Comparison of ENCODE assay signal across 18 cellular contexts in genomic region chr10:130924138-130924819, GRCh38.
DNase-seq lines count a peak whose midpoint lies in the region; ATAC-seq, FAIRE-seq and TF ChIP-seq lines count a peak whose summit lies in the region.
"Had no signal": no experiment of that assay in that cellular context is flagged by ENCODE, and none has a peak within 500 bp of the region (broad histone marks: within the 10 kb centered on the region; RNA-seq: fewer than 3 reads in every experiment).

No MANE protein-coding gene starts in this region.

- WGBS in mesenchymal stem cell: 49% methylated on average over 17 of the region's 17 CpGs

- H3K4me2 ChIP-seq in mesenchymal stem cell (ENCODE audit: low read length, poor library complexity, severe bottlenecking): no peak overlapping the region

- H2BK120ac ChIP-seq in mesenchymal stem cell (ENCODE audit: low read depth, low read length): no peak overlapping the region

- H3K79me1 ChIP-seq in mesenchymal stem cell (replicated peaks; ENCODE audit: low read length, poor library complexity, severe bottlenecking): no peaks in the 10 kb centered on the region

- no peak overlapping the region for H2BK15ac ChIP-seq in mesenchymal stem cell (ENCODE audit: low read depth, poor library complexity, severe bottlenecking)

- H3K9me3 ChIP-seq in right atrium auricular region (no peaks in the 10 kb centered on the region), mesenchymal stem cell (ENCODE audit: control insufficient read depth, low read length) (peaks cover 3% of the 10 kb centered on the region)
- H3K9me3 ChIP-seq: uterus had no signal

- H2BK5ac ChIP-seq in mesenchymal stem cell (ENCODE audit: low read depth, low read length, poor library complexity, severe bottlenecking): no peak overlapping the region

- no peaks in the 10 kb centered on the region for H3K36me3 ChIP-seq in right atrium auricular region
- no peaks in the 10 kb centered on the region for H3K36me3 ChIP-seq in mesenchymal stem cell (ENCODE audit: control insufficient read depth in 1 of 2, insufficient read depth in 2 of 2, low read depth in 1 of 2, low read length in 2 of 2)
- H3K36me3 ChIP-seq: uterus had no signal

- H3K9ac ChIP-seq in mesenchymal stem cell (ENCODE audit: low read length): no peak overlapping the region

- H3K4me3 ChIP-seq in right atrium auricular region: no peak overlapping the region
- H3K4me3 ChIP-seq in mesenchymal stem cell (ENCODE audit: insufficient read depth in 1 of 2, low read depth in 1 of 2, low read length in 2 of 2): no peak overlapping the region
- H3K4me3 ChIP-seq: uterus had no signal

- H3K4ac ChIP-seq in mesenchymal stem cell (ENCODE audit: low read depth in 1 of 2, low read length in 2 of 2): no peak overlapping the region

- TF ChIP-seq CTCF in right atrium auricular region (IDR thresholded peaks at IDR 0.05): no peak
- no peak for TF ChIP-seq CTCF in RWPE1 (conservative IDR thresholded peaks at IDR 0.05; ENCODE audit: low read depth)

- H3K27me3 ChIP-seq in right atrium auricular region: no peaks in the 10 kb centered on the region
- H3K27me3 ChIP-seq in mesenchymal stem cell (ENCODE audit: control insufficient read depth in 1 of 2, insufficient read depth in 1 of 2, low read length in 2 of 2): no peaks in the 10 kb centered on the region
- H3K27me3 ChIP-seq: uterus had no signal

- no peak overlapping the region for H2AK5ac ChIP-seq in mesenchymal stem cell (ENCODE audit: low read length, severe bottlenecking)

- no peak overlapping the region for H3K23ac ChIP-seq in mesenchymal stem cell (ENCODE audit: low read length in 2 of 2)

- CTCF ChIA-PET in RWPE1 (lab: Yijun Ruan, JAX): no interaction called here

- H3K18ac ChIP-seq in mesenchymal stem cell (ENCODE audit: low read depth in 1 of 2, low read length in 2 of 2): no peak overlapping the region

- POLR2A ChIA-PET in RWPE1 (lab: Yijun Ruan, JAX; ENCODE audit: low non-redundant PET): no interaction called here

- H3K27ac ChIP-seq in right atrium auricular region: no peak overlapping the region
- no peak overlapping the region for H3K27ac ChIP-seq in RWPE1
- H3K27ac ChIP-seq in mesenchymal stem cell (ENCODE audit: low read length, poor library complexity, severe bottlenecking): no peak overlapping the region
- H3K27ac ChIP-seq: uterus, VCaP had no signal

- no peaks in the 10 kb centered on the region for H3K4me1 ChIP-seq in right atrium auricular region
- H3K4me1 ChIP-seq in mesenchymal stem cell (ENCODE audit: control insufficient read depth, insufficient read depth, low read depth, low read length): no peaks in the 10 kb centered on the region
- H3K4me1 ChIP-seq: uterus had no signal

- no peak overlapping the region for H3K14ac ChIP-seq in mesenchymal stem cell (ENCODE audit: low read length in 2 of 2)

- H4K8ac ChIP-seq in mesenchymal stem cell (ENCODE audit: low read length): no peak overlapping the region

- H2BK12ac ChIP-seq in mesenchymal stem cell (ENCODE audit: low read length in 2 of 2): no peak overlapping the region

- H4K91ac ChIP-seq in mesenchymal stem cell (ENCODE audit: low read length): no peak overlapping the region

- no peak overlapping the region for H2AFZ ChIP-seq in mesenchymal stem cell (ENCODE audit: low read depth, low read length)

- no peak for FAIRE-seq in urothelium cell line (lab: Jason Lieb, UNC)
- FAIRE-seq: GM18507 had no signal

- ATAC-seq in left cardiac atrium: no peak
- ATAC-seq in left lobe of liver: peak; percentile 57
- ATAC-seq in GM18873 (IDR thresholded peaks at IDR 0.05; ENCODE audit: low FRiP score, unreplicated experiment): no peak
- ATAC-seq: activated naive CD8-positive, alpha-beta T cell treated with anti-CD3 and anti-CD28 coated beads, Interleukin-2, amount 50 U/mL, for 24 hours had no signal

- DNase-seq in right atrium auricular region (ENCODE audit: low spot score): peak; percentile 34
- no peak for DNase-seq in left cardiac atrium
- DNase-seq in RWPE1 (ENCODE audit: low spot score): peak; percentile 34
- no peak for DNase-seq in left lobe of liver (ENCODE audit: low spot score)
- DNase-seq in urothelium cell line (ENCODE audit: low spot score): peak; percentile 47
- DNase-seq in central memory CD4-positive, alpha-beta T cell: no peak
- no peak for DNase-seq in mesenchymal stem cell
- DNase-seq: activated naive CD8-positive, alpha-beta T cell treated with anti-CD3 and anti-CD28 coated beads, Interleukin-2, amount 50 U/mL, for 24 hours; activated T-cell treated with anti-CD3 and anti-CD28 coated beads for 4 hours; caudate nucleus; IMR-90; NCI-H1105; NCI-H345; stimulated activated CD4-positive, alpha-beta T cell treated with anti-CD3 and anti-CD28 coated beads, Interleukin-4, amount 100 ng/mL, for 24 hours; uterus had no signal

- intact Hi-C loops in left cardiac atrium (cut with DNase I): no loop called here

Comparison
In these comparisons a context has a peak if more than half of its experiments do, and no peak if none do; other contexts are left out.
1. DNase-seq: peak in right atrium auricular region (single experiment), RWPE1 (single experiment) and urothelium cell line (single experiment); none in left cardiac atrium (single experiment), left lobe of liver (single experiment), central memory CD4-positive, alpha-beta T cell (single experiment) and mesenchymal stem cell (single experiment).